ENCODE assay signal across 8 cellular contexts in genomic region chr3:44323341-44323955, GRCh38. TPM values are rescaled to one million over a fixed set of nuclear protein-coding genes. Genes with fewer than 3 reads are reported as not detected.
A peak's percentile ranks its signal among the peaks of the same experiment; 100 is the strongest.
DNase-seq lines count a peak whose midpoint lies in the region; ATAC-seq, FAIRE-seq and TF ChIP-seq lines count a peak whose summit lies in the region.

No MANE protein-coding gene starts in this region.

- H3K9me3 Mint-ChIP-seq in activated CD4-positive, alpha-beta T cell treated with anti-CD3 and anti-CD28 coated beads for 36 hours (ENCODE audit: low read depth): no peaks in the 10 kb centered on the region
- H3K9me3 Mint-ChIP-seq in mesothelial cell of epicardium: peaks cover 4% of the 10 kb centered on the region
- H3K9me3 Mint-ChIP-seq in activated T-helper 17 cell treated with anti-CD3 and anti-CD28 coated beads, Interleukin-2, amount 50 U/mL, for 72 hours: no peaks in the 10 kb centered on the region

- H3K36me3 Mint-ChIP-seq in activated CD4-positive, alpha-beta T cell treated with anti-CD3 and anti-CD28 coated beads for 36 hours (ENCODE audit: low read depth): no peaks in the 10 kb centered on the region
- no peaks in the 10 kb centered on the region for H3K36me3 Mint-ChIP-seq in mesothelial cell of epicardium
- H3K36me3 Mint-ChIP-seq in activated T-helper 17 cell treated with anti-CD3 and anti-CD28 coated beads, Interleukin-2, amount 50 U/mL, for 72 hours (ENCODE audit: low read depth): no peaks in the 10 kb centered on the region

- peaks cover 2% of the 10 kb centered on the region for H3K27me3 Mint-ChIP-seq in activated CD4-positive, alpha-beta T cell treated with anti-CD3 and anti-CD28 coated beads for 36 hours
- H3K27me3 Mint-ChIP-seq in mesothelial cell of epicardium (ENCODE audit: low read depth): no peaks in the 10 kb centered on the region
- H3K27me3 Mint-ChIP-seq in activated T-helper 17 cell treated with anti-CD3 and anti-CD28 coated beads, Interleukin-2, amount 50 U/mL, for 72 hours: peaks cover 9% of the 10 kb centered on the region

- no peaks in the 10 kb centered on the region for H3K4me1 Mint-ChIP-seq in activated CD4-positive, alpha-beta T cell treated with anti-CD3 and anti-CD28 coated beads for 36 hours
- no peaks in the 10 kb centered on the region for H3K4me1 Mint-ChIP-seq in mesothelial cell of epicardium
- H3K4me1 Mint-ChIP-seq in activated T-helper 17 cell treated with anti-CD3 and anti-CD28 coated beads, Interleukin-2, amount 50 U/mL, for 72 hours: no peaks in the 10 kb centered on the region

- in situ Hi-C loops in ACHN (cut with HindIII; ENCODE audit: low pct_ligation_motif_present, low pct_unique_long_range_greater_than_20kb, low sequenced_read_pairs): no loop called here

- no peak overlapping the region for H3K27ac Mint-ChIP-seq in activated CD4-positive, alpha-beta T cell treated with anti-CD3 and anti-CD28 coated beads for 36 hours
- H3K27ac Mint-ChIP-seq in mesothelial cell of epicardium: no peak overlapping the region
- H3K27ac Mint-ChIP-seq in activated T-helper 17 cell treated with anti-CD3 and anti-CD28 coated beads, Interleukin-2, amount 50 U/mL, for 72 hours: no peak overlapping the region

- ATAC-seq in activated CD4-positive, alpha-beta T cell treated with anti-CD3 and anti-CD28 coated beads for 36 hours: no peak
- no peak for ATAC-seq in activated T-helper 17 cell treated with anti-CD3 and anti-CD28 coated beads, Interleukin-2, amount 50 U/mL, for 72 hours (replicated peaks)

- CTCF ChIA-PET in activated CD4-positive, alpha-beta T cell treated with anti-CD3 and anti-CD28 coated beads for 36 hours (lab: Charles Lee): interaction anchor here (0.6 to 3.5 kb wide), 8 partner anchors 9 to 182 kb away, joined by 3 to 16 read pairs (median 4); partner anchors contain the start of gene TCAIM

- peak; percentile 72 for TF ChIP-seq CTCF in mesothelial cell of epicardium (IDR thresholded peaks at IDR 0.05; ENCODE audit: unreplicated experiment)

- intact Hi-C loops in activated CD4-positive, alpha-beta T cell treated with anti-CD3 and anti-CD28 coated beads for 36 hours (cut with DNase I, micrococcal nuclease): loop anchor here (1.0 to 5.0 kb wide), 4 partner anchors 188 to 591 kb away; no protein-coding TSS in a partner anchor

- no peak for TF ChIP-seq POLR2A in GM12891 (IDR thresholded peaks at IDR 0.05; ENCODE audit: low read depth, low read length)

- peak; percentile 77 for FAIRE-seq in GM12891 (lab: Jason Lieb, UNC)

- DNase-seq in ACHN: peak; percentile 56
- DNase-seq in GM12891 (ENCODE audit: insufficient read length, low spot score): no peak
- DNase-seq in NCI-H226: peak; percentile 23
- DNase-seq in activated CD4-positive, alpha-beta T cell treated with anti-CD3 and anti-CD28 coated beads for 36 hours: peak; percentile 75
- DNase-seq in effector CD8-positive, alpha-beta T cell (lab: John Stamatoyannopoulos, UW): peak; percentile 6
- DNase-seq in mesothelial cell of epicardium (ENCODE audit: low spot score in 2 of 2, unreplicated experiment in 2 of 2): peak; percentile 43 to 58
- peak; percentile 6 to 49 (median 24) for DNase-seq in stimulated activated naive CD4-positive, alpha-beta T cell (lab: John Stamatoyannopoulos, UW)

- POLR2A ChIA-PET in activated CD4-positive, alpha-beta T cell treated with anti-CD3 and anti-CD28 coated beads for 36 hours (lab: Charles Lee): no interaction called here

- H3K4me3 Mint-ChIP-seq in activated CD4-positive, alpha-beta T cell treated with anti-CD3 and anti-CD28 coated beads for 36 hours: no peak overlapping the region
- H3K4me3 Mint-ChIP-seq in mesothelial cell of epicardium: no peak overlapping the region
- H3K4me3 Mint-ChIP-seq in activated T-helper 17 cell treated with anti-CD3 and anti-CD28 coated beads, Interleukin-2, amount 50 U/mL, for 72 hours: no peak overlapping the region

TF ChIP-seq in GM12891, 5 proteins besides CTCF, POLR2A, EP300 and RAD21:
- TF ChIP-seq PAX5 (IDR thresholded peaks at IDR 0.05; ENCODE audit: insufficient read depth, low read length, severe bottlenecking) (no peak), POLR2AphosphoS5 (IDR thresholded peaks at IDR 0.05; ENCODE audit: low read depth, low read length) (no peak), POU2F2 (IDR thresholded peaks at IDR 0.05; ENCODE audit: low read depth, low read length) (no peak), SPI1 (IDR thresholded peaks at IDR 0.05; ENCODE audit: low read depth, low read length) (no peak), TAF1 (IDR thresholded peaks at IDR 0.05; ENCODE audit: low read depth, low read length) (no peak)

RNA-seq across cellular contexts. Expression of gene TCAIM, which starts 15.1 kb away (rescaled TPM):
- polyA plus RNA-seq in GM12891 (2012; ENCODE audit: low read depth, missing spikeins): 8.6 TPM
- 10 to 100 TPM; 14.8 to 17.0 TPM for total RNA-seq in activated CD4-positive, alpha-beta T cell treated with anti-CD3 and anti-CD28 coated beads for 36 hours
- total RNA-seq in mesothelial cell of epicardium: 22.8 to 30.6 TPM (median 26.5 TPM) in 3 replicates
- total RNA-seq in activated T-helper 17 cell treated with anti-CD3 and anti-CD28 coated beads, Interleukin-2, amount 50 U/mL, for 72 hours: 10 to 100 TPM; 20.5 to 21.5 TPM
